Comparison of ENCODE assay signal across 8 cellular contexts in genomic region chr9:74770508-74771261, GRCh38.
A peak's percentile ranks its signal among the peaks of the same experiment; 100 is the strongest.
DNase-seq lines count a peak whose midpoint lies in the region; ATAC-seq, FAIRE-seq and TF ChIP-seq lines count a peak whose summit lies in the region.

No MANE protein-coding gene starts in this region.

- no peaks in the 10 kb centered on the region for H3K36me3 Mint-ChIP-seq in astrocyte (ENCODE audit: low read depth, unreplicated experiment)

- H2AK5ac ChIP-seq in mesendoderm (ENCODE audit: low read length) = no peak overlapping the region

- H4K8ac ChIP-seq in mesendoderm (ENCODE audit: low read depth, low read length) = no peak overlapping the region

- no peaks in the 10 kb centered on the region for H4K20me1 ChIP-seq in astrocyte (ENCODE audit: insufficient read depth, low read length)

- no peak overlapping the region for H3K56ac ChIP-seq in mesendoderm (ENCODE audit: low read length)

- no peak overlapping the region for H2AFZ ChIP-seq in astrocyte (ENCODE audit: low read depth, low read length)

- peaks cover 5% of the 10 kb centered on the region for H3K4me1 Mint-ChIP-seq in astrocyte (ENCODE audit: low read depth, unreplicated experiment)

- H3K27me3 ChIP-seq in SJCRH30 = no peaks in the 10 kb centered on the region
- no peaks in the 10 kb centered on the region for H3K27me3 ChIP-seq in astrocyte (ENCODE audit: insufficient read depth, low read length)
- no peaks in the 10 kb centered on the region for H3K27me3 ChIP-seq in mesendoderm (ENCODE audit: insufficient read depth, low read length, poor library complexity)

- no peak overlapping the region for H3K4me3 ChIP-seq in SJCRH30
- H3K4me3 ChIP-seq in astrocyte (ENCODE audit: insufficient read depth, low read depth, low read length) = no peak overlapping the region
- H3K4me3 ChIP-seq in mesendoderm (ENCODE audit: low read length) = no peak overlapping the region

- H3K79me2 ChIP-seq in astrocyte (ENCODE audit: insufficient read depth, low read length) (no peaks in the 10 kb centered on the region), mesendoderm (ENCODE audit: control insufficient read depth, insufficient read depth, low read length) (no peaks in the 10 kb centered on the region)

- H3K9me3 ChIP-seq in SJCRH30 (replicated peaks) = no peaks in the 10 kb centered on the region
- H3K9me3 ChIP-seq in astrocyte (ENCODE audit: insufficient read depth, low read depth, low read length) = no peaks in the 10 kb centered on the region

- peaks cover 2% of the 10 kb centered on the region for H3K27me3 Mint-ChIP-seq in astrocyte (ENCODE audit: low read depth, unreplicated experiment)

- 100% methylated on average over 3 of the region's 22 CpGs for WGBS in mesendoderm (ENCODE audit: extremely low coverage, insufficient coverage, low lambda C conversion rate)

- no peaks in the 10 kb centered on the region for H3K4me1 ChIP-seq in SJCRH30
- H3K4me1 ChIP-seq in astrocyte (ENCODE audit: insufficient read depth, low read length) = no peaks in the 10 kb centered on the region
- no peaks in the 10 kb centered on the region for H3K4me1 ChIP-seq in mesendoderm (ENCODE audit: control insufficient read depth, low read depth, low read length)

- H2BK15ac ChIP-seq in mesendoderm (replicated peaks; ENCODE audit: low read depth) = no peak overlapping the region

- no peak overlapping the region for H3K18ac ChIP-seq in mesendoderm (ENCODE audit: low read length)

- ATAC-seq in Right ventricle myocardium superior (ENCODE audit: poor library complexity) (no peak), Right ventricle myocardium inferior (no peak), HG03066 (IDR thresholded peaks at IDR 0.05; ENCODE audit: low read depth, unreplicated experiment) (peak; percentile 55)

- H3K4me3 Mint-ChIP-seq in astrocyte (ENCODE audit: unreplicated experiment) = no peak overlapping the region

- no peak for FAIRE-seq in astrocyte (lab: Jason Lieb, UNC)

- H2BK120ac ChIP-seq in mesendoderm (ENCODE audit: low read depth, low read length) = no peak overlapping the region

- no peak overlapping the region for H3K27ac ChIP-seq in SJCRH30
- no peak overlapping the region for H3K27ac ChIP-seq in astrocyte (ENCODE audit: low read depth, low read length)
- no peak overlapping the region for H3K27ac ChIP-seq in mesendoderm (ENCODE audit: low read depth, low read length)

- peak; percentile 35 for TF ChIP-seq CTCF in astrocyte (IDR thresholded peaks at IDR 0.05; ENCODE audit: insufficient read depth, low read depth, low read length)

- H3K36me3 ChIP-seq in SJCRH30 = no peaks in the 10 kb centered on the region
- no peaks in the 10 kb centered on the region for H3K36me3 ChIP-seq in astrocyte (ENCODE audit: insufficient read depth, low read length)
- no peaks in the 10 kb centered on the region for H3K36me3 ChIP-seq in mesendoderm (ENCODE audit: control insufficient read depth, insufficient read depth, low read length)

- no peak overlapping the region for H3K4ac ChIP-seq in mesendoderm (ENCODE audit: low read depth, low read length)

- no peak overlapping the region for H3K23ac ChIP-seq in mesendoderm (ENCODE audit: low read length)

- H3K9ac ChIP-seq in astrocyte (ENCODE audit: low read length) (no peak overlapping the region), mesendoderm (ENCODE audit: low read length) (no peak overlapping the region)

- H4K5ac ChIP-seq in mesendoderm (ENCODE audit: low read length) = no peak overlapping the region

- H3K4me2 ChIP-seq in astrocyte (ENCODE audit: low read length) (no peak overlapping the region), mesendoderm (ENCODE audit: low read length) (no peak overlapping the region)

- no peak overlapping the region for H2BK5ac ChIP-seq in mesendoderm (ENCODE audit: low read length)

- H3K79me1 ChIP-seq in mesendoderm (ENCODE audit: low read length) = no peaks in the 10 kb centered on the region

- intact Hi-C loops in Right ventricle myocardium superior (cut with DNase I) = loop anchor here (5.0 kb wide), 1 partner anchor 307 kb away; no protein-coding TSS in a partner anchor
- intact Hi-C loops in Right ventricle myocardium inferior (cut with DNase I) = no loop called here

- H3K27ac Mint-ChIP-seq in astrocyte (ENCODE audit: unreplicated experiment) = no peak overlapping the region

- H3K9me3 Mint-ChIP-seq in astrocyte (ENCODE audit: unreplicated experiment) = no peaks in the 10 kb centered on the region

- DNase-seq in Right ventricle myocardium superior (peak; percentile 45), Right ventricle myocardium inferior (ENCODE audit: missing footprints) (no peak), SJCRH30 (peak; percentile 48 to 60), astrocyte (ENCODE audit: low read depth) (no peak), mesendoderm (peak; percentile 83), GF-D8 (lab: John Stamatoyannopoulos, UW) (no peak), NCI-H187 treated with DMSO at 0.1 percent for 48 hours (lab: John Stamatoyannopoulos, UW) (no peak)

Comparison
In these comparisons a context has a peak if more than half of its experiments do, and no peak if none do; other contexts are left out.
1. DNase-seq: peak in Right ventricle myocardium superior (single experiment), SJCRH30 (2 of 2) and mesendoderm (single experiment); none in Right ventricle myocardium inferior (single experiment), astrocyte (single experiment), GF-D8 (single experiment) and NCI-H187 treated with DMSO at 0.1 percent for 48 hours (single experiment).